In genomic region chr2:240774856-240775255, GRCh38 we compare ENCODE assay signal across 7 cellular contexts. TPM values are rescaled to one million over a fixed set of nuclear protein-coding genes. Genes with fewer than 3 reads are reported as not detected.
"Had no signal": no experiment of that assay in that cellular context is flagged by ENCODE, and none has a peak within 500 bp of the region (broad histone marks: within the 10 kb centered on the region; RNA-seq: fewer than 3 reads in every experiment).

No MANE protein-coding gene starts in this region.

- H3K36me3 Mint-ChIP-seq: IgD-negative memory B cell had no signal

- DNase-seq: IMR-90, KBM-7 had no signal

- H3K4me1 Mint-ChIP-seq: IgD-negative memory B cell had no signal

- ATAC-seq: HepG2, K562 had no signal

- H3K27me3 Mint-ChIP-seq: IgD-negative memory B cell had no signal

- H3K9me3 Mint-ChIP-seq: IgD-negative memory B cell had no signal

- H3K4me3 ChIP-seq: K562 had no signal

- H3K4me3 Mint-ChIP-seq: IgD-negative memory B cell had no signal

- H3K27ac Mint-ChIP-seq: IgD-negative memory B cell had no signal

- H3K27ac ChIP-seq: HL-60 had no signal

RNA-seq across cellular contexts. Expression of gene KIF1A, which starts 45.2 kb away (rescaled TPM):
- total RNA-seq: HepG2, HT-29 had no signal
- polyA plus RNA-seq: IgD-negative memory B cell, IMR-90 had no signal
